In genomic region chr20:40727960-40728359, GRCh38 we compare ENCODE assay signal across 26 cellular contexts. TPM values are rescaled to one million over a fixed set of nuclear protein-coding genes. Genes with fewer than 3 reads are reported as not detected.
A peak's percentile ranks its signal among the peaks of the same experiment; 100 is the strongest.
DNase-seq lines count a peak whose midpoint lies in the region; ATAC-seq, FAIRE-seq and TF ChIP-seq lines count a peak whose summit lies in the region.
"Had no signal": no experiment of that assay in that cellular context is flagged by ENCODE, and none has a peak within 500 bp of the region (broad histone marks: within the 10 kb centered on the region; RNA-seq: fewer than 3 reads in every experiment).

No MANE protein-coding gene starts in this region.

- H3K9ac ChIP-seq in parathyroid adenoma: no peak overlapping the region
- H3K9ac ChIP-seq: BLaER1 treated with 17β-estradiol and CSF1 and Interleukin-3, amounts not matched to agents 10 nM and 100 nM had no signal

- no peak overlapping the region for H2AFZ ChIP-seq in parathyroid adenoma
- H2AFZ ChIP-seq: GM23338 had no signal

- TF ChIP-seq CTCF in RWPE2 (IDR thresholded peaks at IDR 0.05; ENCODE audit: poor library complexity, severe bottlenecking): no peak
- TF ChIP-seq CTCF in bronchial epithelial cell (IDR thresholded peaks at IDR 0.05; ENCODE audit: insufficient read depth, low read length, severe bottlenecking): no peak
- no peak for TF ChIP-seq CTCF in parathyroid adenoma (IDR thresholded peaks at IDR 0.05)

- peak; percentile 75 for ATAC-seq in RWPE2 (ENCODE audit: low read depth)
- peak; percentile 81 for ATAC-seq in esophagus mucosa
- ATAC-seq: A549, GM23338 had no signal

- H3K4me2 ChIP-seq in parathyroid adenoma (ENCODE audit: low read length): no peak overlapping the region
- H3K4me2 ChIP-seq: A549; BLaER1 treated with 17β-estradiol and CSF1 and Interleukin-3, amounts not matched to agents 10 nM and 100 nM; GM23338 had no signal

- DNase-seq in RWPE2 (ENCODE audit: low spot score) (no peak), bronchial epithelial cell (ENCODE audit: low read depth) (peak; percentile 65), DMS153 treated with DMSO at 0.1 percent for 48 hours (lab: John Stamatoyannopoulos, UW; ENCODE audit: unreplicated experiment) (no peak), germinal center (ENCODE audit: low spot score) (no peak)
- no peak for DNase-seq in activated T-cell treated with anti-CD3 and anti-CD28 coated beads, Interleukin-2, amount 50 U/mL, for 1 hour
- DNase-seq: 8988T; ACHN; AML-193; BE2C; CD4-positive, alpha-beta T cell; CD8-positive, alpha-beta memory T cell; DMS 273 treated with DMSO at 0.1 percent for 48 hours; DMS53; DMS79 treated with DMSO at 0.1 percent for 48 hours; GF-D8; HFFc6 had no signal

- H3K27me3 ChIP-seq in RWPE2 (ENCODE audit: insufficient read depth, poor library complexity, severe bottlenecking) (peaks cover 6% of the 10 kb centered on the region), bronchial epithelial cell (ENCODE audit: control insufficient read depth, insufficient read depth, low read length) (no peaks in the 10 kb centered on the region), parathyroid adenoma (ENCODE audit: control insufficient read depth, insufficient read depth, low read length) (no peaks in the 10 kb centered on the region)
- H3K27me3 ChIP-seq: BE2C; BLaER1 treated with 17β-estradiol and CSF1 and Interleukin-3, amounts not matched to agents 10 nM and 100 nM had no signal

- H3K4me1 ChIP-seq in RWPE2 (ENCODE audit: insufficient read depth, poor library complexity, severe bottlenecking) (no peaks in the 10 kb centered on the region), parathyroid adenoma (peaks cover 54% of the 10 kb centered on the region)
- H3K4me1 ChIP-seq: A549; BE2C; BLaER1 treated with 17β-estradiol and CSF1 and Interleukin-3, amounts not matched to agents 10 nM and 100 nM; HAP-1 had no signal

- H3K4me3 ChIP-seq in RWPE2 (ENCODE audit: severe bottlenecking): no peak overlapping the region
- H3K4me3 ChIP-seq in bronchial epithelial cell (ENCODE audit: low read depth, low read length): no peak overlapping the region
- no peak overlapping the region for H3K4me3 ChIP-seq in parathyroid adenoma (ENCODE audit: low read depth, low read length)
- H3K4me3 ChIP-seq: A549; BLaER1 treated with 17β-estradiol and CSF1 and Interleukin-3, amounts not matched to agents 10 nM and 100 nM; GM23338; HAP-1 had no signal

- no peak for FAIRE-seq in bronchial epithelial cell (lab: Jason Lieb, UNC)
- FAIRE-seq: A549, D721Med, GM12891, GM18507, H54 had no signal

- H3K79me2 ChIP-seq in parathyroid adenoma: peaks cover 67% of the 10 kb centered on the region

- H3K27ac ChIP-seq in RWPE2 (ENCODE audit: poor library complexity, severe bottlenecking) (no peak overlapping the region), parathyroid adenoma (peak overlapping the region; percentile 98)
- H3K27ac ChIP-seq: A549; BLaER1 treated with 17β-estradiol and CSF1 and Interleukin-3, amounts not matched to agents 10 nM and 100 nM had no signal

- H3K36me3 ChIP-seq in RWPE2 (ENCODE audit: low read depth) (no peaks in the 10 kb centered on the region), bronchial epithelial cell (ENCODE audit: control insufficient read depth, insufficient read depth, low read length) (no peaks in the 10 kb centered on the region), parathyroid adenoma (ENCODE audit: control insufficient read depth, insufficient read depth, low read length) (no peaks in the 10 kb centered on the region)
- H3K36me3 ChIP-seq: BE2C; BLaER1 treated with 17β-estradiol and CSF1 and Interleukin-3, amounts not matched to agents 10 nM and 100 nM; HAP-1 had no signal

- H3K9me3 ChIP-seq in RWPE2 (ENCODE audit: severe bottlenecking) (peaks cover 2% of the 10 kb centered on the region), parathyroid adenoma (ENCODE audit: control insufficient read depth, low read length) (no peaks in the 10 kb centered on the region)
- H3K9me3 ChIP-seq: A549, BE2C, HAP-1 had no signal

RNA-seq across cellular contexts. Expression of gene MAFB, which starts 38.9 kb away (rescaled TPM):
- total RNA-seq in bronchial epithelial cell (1.3 and 3.6 TPM in 2 replicates), esophagus mucosa (55.9 TPM)

Comparison
In these comparisons a context has a peak if more than half of its experiments do, and no peak if none do; other contexts are left out.
1. RNA of gene MAFB, which starts 38.9 kb away (total RNA-seq): 55.9 TPM in esophagus mucosa (single experiment); 1.3 to 3.6 TPM in bronchial epithelial cell; every median in the first group is over 10 times any median in the second.